16 cellular contexts compared by ENCODE assay signal in the genomic region with DNA sequence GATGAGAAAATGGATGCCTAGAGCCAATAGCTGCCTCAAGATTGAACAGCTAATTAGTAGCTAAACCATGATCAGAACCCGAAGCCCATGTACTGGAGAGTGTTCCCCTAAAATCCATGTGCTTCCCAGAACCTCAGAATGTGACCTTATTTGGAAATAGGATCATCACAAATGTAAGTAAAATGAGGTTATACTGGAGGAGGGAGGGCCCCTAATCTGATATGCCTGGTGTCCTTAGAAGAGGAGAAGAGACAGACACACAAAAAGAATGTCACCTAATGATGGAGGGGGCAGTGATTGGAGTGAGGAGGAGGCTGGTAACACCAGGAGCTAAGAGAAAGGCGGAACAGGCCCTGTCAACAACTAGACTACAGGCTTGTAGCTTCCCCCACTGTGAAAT. TPM values are rescaled to one million over a fixed set of nuclear protein-coding genes. Genes with fewer than 3 reads are reported as not detected.
DNase-seq lines count a peak whose midpoint lies in the region; ATAC-seq and TF ChIP-seq lines count a peak whose summit lies in the region.
"Had no signal": no experiment of that assay in that cellular context is flagged by ENCODE, and none has a peak within 500 bp of the region (broad histone marks: within the 10 kb centered on the region; RNA-seq: fewer than 3 reads in every experiment).

No MANE protein-coding gene starts in this region.

- TF ChIP-seq EP300 in SK-N-SH (IDR thresholded peaks at IDR 0.05; ENCODE audit: borderline replicate concordance in 1 of 2, low read depth in 1 of 2, low read length in 1 of 2): no peak

- TF ChIP-seq RAD21 in SK-N-SH (IDR thresholded peaks at IDR 0.05; ENCODE audit: low read length): no peak

- H2AK5ac ChIP-seq in mesenchymal stem cell (ENCODE audit: low read length, severe bottlenecking): peak overlapping the region; percentile 62

- 26% methylated on average over 2 of the region's 2 CpGs for WGBS in SK-N-SH (ENCODE audit: low lambda C conversion rate)
- 83% methylated on average over 1 of the region's 2 CpGs for WGBS in mesenchymal stem cell
- 58% methylated on average over 2 of the region's 2 CpGs for WGBS in smooth muscle cell (ENCODE audit: low lambda C conversion rate)

- H4K8ac ChIP-seq in mesenchymal stem cell (ENCODE audit: low read length): no peak overlapping the region

- H3K27me3 Mint-ChIP-seq in GM23338 (ENCODE audit: insufficient read depth, low read depth, poor library complexity): peaks cover 4% of the 10 kb centered on the region

- no peaks in the 10 kb centered on the region for H3K36me3 Mint-ChIP-seq in GM23338 (ENCODE audit: low read depth)

- H3K4me1 ChIP-seq in GM23338 (ENCODE audit: insufficient read depth): no peaks in the 10 kb centered on the region
- peaks cover 0 to 35% of the 10 kb centered on the region in 2 experiments; a peak in 1 of 4 replicates for H3K4me1 ChIP-seq in SK-N-SH (ENCODE audit: control insufficient read depth in 1 of 2, insufficient read depth in 2 of 2, low read depth in 1 of 2, low read length in 1 of 2)
- peaks cover 3% of the 10 kb centered on the region for H3K4me1 ChIP-seq in mesenchymal stem cell (ENCODE audit: control insufficient read depth, insufficient read depth, low read depth, low read length)
- no peaks in the 10 kb centered on the region for H3K4me1 ChIP-seq in smooth muscle cell (ENCODE audit: low read depth)
- H3K4me1 ChIP-seq in A673 (ENCODE audit: insufficient read depth, low read length, poor library complexity, severe bottlenecking): no peaks in the 10 kb centered on the region

- H3K79me2 ChIP-seq in GM23338 (replicated peaks; ENCODE audit: insufficient read depth) (no peaks in the 10 kb centered on the region), SK-N-SH (ENCODE audit: insufficient read depth) (no peaks in the 10 kb centered on the region), smooth muscle cell (ENCODE audit: low read depth) (no peaks in the 10 kb centered on the region)

- BruUV-seq in A673 (replicated peaks; lab: Mats Ljungman, UMichigan): no TSS peak

- no peak overlapping the region for H2BK5ac ChIP-seq in mesenchymal stem cell (ENCODE audit: low read depth, low read length, poor library complexity, severe bottlenecking)

- intact Hi-C loops in A673 (cut with micrococcal nuclease; ENCODE audit: unreplicated experiment): loop anchor here (1.0 to 10.0 kb wide), 4 partner anchors 102 to 584 kb away; no protein-coding TSS in a partner anchor

- no peak overlapping the region for H4K91ac ChIP-seq in mesenchymal stem cell (ENCODE audit: low read length)

- H3K23ac ChIP-seq in mesenchymal stem cell (ENCODE audit: low read length in 2 of 2): no peak overlapping the region

- ATAC-seq in GM23338: no peak
- ATAC-seq in GM21423 (IDR thresholded peaks at IDR 0.05; ENCODE audit: unreplicated experiment): no peak
- no peak for ATAC-seq in GM18907 (IDR thresholded peaks at IDR 0.05; ENCODE audit: unreplicated experiment)

- H3K4me3 ChIP-seq in GM23338 (no peak overlapping the region), SK-N-SH (ENCODE audit: low read depth in 2 of 2, low read length in 1 of 2) (no peak overlapping the region), mesenchymal stem cell (ENCODE audit: insufficient read depth in 1 of 2, low read depth in 1 of 2, low read length in 2 of 2) (no peak overlapping the region), smooth muscle cell (no peak overlapping the region), A673 (ENCODE audit: low read depth, low read length, poor library complexity, severe bottlenecking) (no peak overlapping the region)
- H3K4me3 ChIP-seq: MG63, SK-N-MC had no signal

- H3K9me2 ChIP-seq in GM23338 (ENCODE audit: insufficient read depth) (no peaks in the 10 kb centered on the region), SK-N-SH (no peaks in the 10 kb centered on the region)

- no peaks in the 10 kb centered on the region for H3K27me3 ChIP-seq in GM23338 (ENCODE audit: insufficient read depth)
- H3K27me3 ChIP-seq in SK-N-SH (ENCODE audit: insufficient read depth): no peaks in the 10 kb centered on the region
- H3K27me3 ChIP-seq in mesenchymal stem cell (ENCODE audit: control insufficient read depth in 1 of 2, insufficient read depth in 1 of 2, low read length in 2 of 2): peaks cover 0 to 10% of the 10 kb centered on the region in 2 experiments
- H3K27me3 ChIP-seq in smooth muscle cell (ENCODE audit: low read depth): no peaks in the 10 kb centered on the region
- H3K27me3 ChIP-seq in A673 (replicated peaks; ENCODE audit: insufficient read depth, low read depth, low read length, poor library complexity): no peaks in the 10 kb centered on the region
- H3K27me3 ChIP-seq: BE2C, MG63 had no signal

- no peaks in the 10 kb centered on the region for H3K9me3 Mint-ChIP-seq in GM23338

- H2BK12ac ChIP-seq in mesenchymal stem cell (ENCODE audit: low read length in 2 of 2): no peak overlapping the region

- no peaks in the 10 kb centered on the region for H3K79me1 ChIP-seq in mesenchymal stem cell (replicated peaks; ENCODE audit: low read length, poor library complexity, severe bottlenecking)

- H2AFZ ChIP-seq in GM23338 (peak overlapping the region; percentile 48; the same call in 1 of the 2 replicates), SK-N-SH (ENCODE audit: low read depth) (0 out of 2 replicates have a peak overlapping the region, but pooled peaks have one; percentile 26), mesenchymal stem cell (ENCODE audit: low read depth, low read length) (no peak overlapping the region), smooth muscle cell (ENCODE audit: low read depth) (peak overlapping the region; percentile 94)

- POLR2A ChIA-PET in SK-N-SH (lab: Yijun Ruan, JAX) (interaction anchor here (1.0 to 1.6 kb wide), 7 partner anchors 12 to 446 kb away, joined by 3 to 8 read pairs (median 4); no protein-coding TSS in a partner anchor), A673 (lab: Charles Lee; ENCODE audit: low non-redundant PET) (interaction anchor here (0.7 kb wide), 1 partner anchor 29 kb away, joined by 6 read pairs; no protein-coding TSS in a partner anchor)

- no peak overlapping the region for H2BK15ac ChIP-seq in mesenchymal stem cell (ENCODE audit: low read depth, poor library complexity, severe bottlenecking)

- no peak overlapping the region for H3K14ac ChIP-seq in mesenchymal stem cell (ENCODE audit: low read length in 2 of 2)

- no peak overlapping the region for H3K9ac ChIP-seq in SK-N-SH
- H3K9ac ChIP-seq in mesenchymal stem cell (ENCODE audit: low read length): no peak overlapping the region
- H3K9ac ChIP-seq in smooth muscle cell (ENCODE audit: low read depth): no peak overlapping the region

- CTCF ChIA-PET in SK-N-SH (lab: Yijun Ruan, JAX): interaction anchor here (0.6 to 11.3 kb wide), 54 partner anchors 8 to 1538 kb away, joined by 3 to 229 read pairs (median 6); a partner anchor contains a TSS
- CTCF ChIA-PET in A673 (lab: Charles Lee): interaction anchor here (1.0 to 2.6 kb wide), 3 partner anchors 445 to 451 kb away, joined by 3 to 28 read pairs (median 27); no protein-coding TSS in a partner anchor

- peaks cover 11% of the 10 kb centered on the region; the same call in 2 of the 3 replicates for H3K4me1 Mint-ChIP-seq in GM23338

- H3F3A ChIP-seq in GM23338 (replicated peaks; ENCODE audit: low read depth) (no peaks in the 10 kb centered on the region), SK-N-SH (replicated peaks; ENCODE audit: insufficient read depth) (no peaks in the 10 kb centered on the region), smooth muscle cell (ENCODE audit: low read depth) (peaks cover 3% of the 10 kb centered on the region)

- H3K9me3 ChIP-seq in SK-N-SH (no peaks in the 10 kb centered on the region), mesenchymal stem cell (ENCODE audit: control insufficient read depth, low read length) (no peaks in the 10 kb centered on the region), smooth muscle cell (replicated peaks; ENCODE audit: low read depth) (no peaks in the 10 kb centered on the region), A673 (ENCODE audit: low read depth, low read length, poor library complexity, severe bottlenecking) (no peaks in the 10 kb centered on the region)
- H3K9me3 ChIP-seq: BE2C, MG63 had no signal

- no peak overlapping the region for H3K4me2 ChIP-seq in GM23338
- H3K4me2 ChIP-seq in SK-N-SH: no peak overlapping the region
- H3K4me2 ChIP-seq in mesenchymal stem cell (ENCODE audit: low read length, poor library complexity, severe bottlenecking): no peak overlapping the region
- H3K4me2 ChIP-seq in smooth muscle cell: no peak overlapping the region

- no peak overlapping the region for H3K4me3 Mint-ChIP-seq in GM23338

- H2BK120ac ChIP-seq in mesenchymal stem cell (ENCODE audit: low read depth, low read length): no peak overlapping the region

- H3K4ac ChIP-seq in mesenchymal stem cell (ENCODE audit: low read depth in 1 of 2, low read length in 2 of 2): peak overlapping the region in 1 of 2 experiments; percentile 26

- DNase-seq in GM23338 (ENCODE audit: low spot score) (no peak), SK-N-SH (no peak), mesenchymal stem cell (no peak), smooth muscle cell (lab: John Stamatoyannopoulos, UW; ENCODE audit: unreplicated experiment) (no peak), A673 (ENCODE audit: low spot score) (no peak)
- DNase-seq: BE2C, COR-L47, MG63, NCI-H2081 treated with DMSO at 0.1 percent for 48 hours, NCI-H2171 treated with DMSO at 0.1 percent for 48 hours, NCI-H446 treated with DMSO at 0.1 percent for 48 hours, SHP77 had no signal

- no peak for TF ChIP-seq CTCF in GM23338 (conservative IDR thresholded peaks at IDR 0.05; ENCODE audit: low read depth in 2 of 2)
- TF ChIP-seq CTCF in SK-N-SH (IDR thresholded peaks at IDR 0.05): no peak
- TF ChIP-seq CTCF in smooth muscle cell (IDR thresholded peaks at IDR 0.05; ENCODE audit: borderline replicate concordance, insufficient read depth, poor library complexity, severe bottlenecking): no peak
- TF ChIP-seq CTCF in A673 (conservative IDR thresholded peaks at IDR 0.05; ENCODE audit: low read depth, low read length): no peak

- H3K27ac ChIP-seq in GM23338 (ENCODE audit: low read depth) (no peak overlapping the region), SK-N-SH (ENCODE audit: low read depth in 2 of 2, low read length in 1 of 2) (peak overlapping the region in 1 of 2 experiments; percentile 76; a peak in 2 of 4 replicates), mesenchymal stem cell (ENCODE audit: low read length, poor library complexity, severe bottlenecking) (no peak overlapping the region), smooth muscle cell (ENCODE audit: low read depth) (no peak overlapping the region), A673 (ENCODE audit: low read depth, low read length, poor library complexity, severe bottlenecking) (no peak overlapping the region)
- H3K27ac ChIP-seq: SK-N-MC had no signal

- H3K18ac ChIP-seq in mesenchymal stem cell (ENCODE audit: low read depth in 1 of 2, low read length in 2 of 2): no peak overlapping the region

- no peak overlapping the region for H3K27ac Mint-ChIP-seq in GM23338

- H3K36me3 ChIP-seq in GM23338 (ENCODE audit: insufficient read depth) (no peaks in the 10 kb centered on the region), SK-N-SH (replicated peaks in 1 of 2; ENCODE audit: control insufficient read depth in 1 of 2, insufficient read depth in 2 of 2, low read length in 1 of 2) (no peaks in the 10 kb centered on the region), mesenchymal stem cell (ENCODE audit: control insufficient read depth in 1 of 2, insufficient read depth in 2 of 2, low read depth in 1 of 2, low read length in 2 of 2) (no peaks in the 10 kb centered on the region), smooth muscle cell (ENCODE audit: low read depth) (no peaks in the 10 kb centered on the region), A673 (ENCODE audit: insufficient read depth, low read length, poor library complexity, severe bottlenecking) (no peaks in the 10 kb centered on the region)
- H3K36me3 ChIP-seq: BE2C, MG63 had no signal

- H4K20me1 ChIP-seq in GM23338 (replicated peaks; ENCODE audit: insufficient read depth) (no peaks in the 10 kb centered on the region), SK-N-SH (ENCODE audit: insufficient read depth) (no peaks in the 10 kb centered on the region), smooth muscle cell (ENCODE audit: low read depth) (no peaks in the 10 kb centered on the region)

RNA-seq across cellular contexts. Expression of a gene that starts 41.3 kb away (rescaled TPM):
- 2.5 and 3.3 TPM in 2 replicates for total RNA-seq in GM23338 (2014; rRNA removed; shearing (Covaris generic))
- polyA plus RNA-seq in GM23338 (2016; fragmentation: Nextera tagmentation; extraction: Ambion mirVana): 1.7 and 3.0 TPM in 2 replicates
- 0.19 TPM in 1 of 2 replicates, not detected in the other for polyA plus RNA-seq in SK-N-SH (2012; rRNA removed)
- polyA plus RNA-seq in SK-N-SH (2012; cell fraction: cytosol; rRNA removed): 0.12 and 0.20 TPM in 2 replicates
- polyA plus RNA-seq in SK-N-SH (2012; cell fraction: nucleus; rRNA removed): 0.15 and 0.28 TPM in 2 replicates
- polyA plus RNA-seq in mesenchymal stem cell (2013, experiment 1 of 2): 0.40 TPM
- polyA plus RNA-seq in mesenchymal stem cell (2013, experiment 2 of 2): 0.15 TPM
- 0.22 TPM in 1 of 2 replicates, not detected in the other for total RNA-seq in smooth muscle cell
- polyA plus RNA-seq in smooth muscle cell: 0.70 and 1.6 TPM in 2 replicates
- not detected in 2 replicates for total RNA-seq in A673 (2021)
- total RNA-seq: RPMI7951 had no signal

RNA-seq across cellular contexts. Expression of a gene that starts 45.9 kb away (rescaled TPM):
- 16.5 and 17.2 TPM in 2 replicates for total RNA-seq in GM23338 (2014; rRNA removed; shearing (Covaris generic))
- polyA plus RNA-seq in GM23338 (2016; fragmentation: Nextera tagmentation; extraction: Ambion mirVana) (7.0 and 7.5 TPM in 2 replicates), SK-N-SH (2012; rRNA removed) (53.0 and 54.6 TPM in 2 replicates), smooth muscle cell (52.7 and 63.1 TPM in 2 replicates)
- polyA plus RNA-seq in SK-N-SH (2012; cell fraction: cytosol; rRNA removed): 44.6 and 47.2 TPM in 2 replicates
- 105 and 122 TPM in 2 replicates for polyA plus RNA-seq in SK-N-SH (2012; cell fraction: nucleus; rRNA removed)
- polyA plus RNA-seq in mesenchymal stem cell (2013, experiment 1 of 2): 11.8 TPM
- polyA plus RNA-seq in mesenchymal stem cell (2013, experiment 2 of 2): 10.9 TPM
- total RNA-seq in smooth muscle cell (70.4 and 94.9 TPM in 2 replicates), A673 (2021) (17.5 and 18.4 TPM in 2 replicates)
